13 cellular contexts compared by ENCODE assay signal in genomic region chr5:172920447-172920849, GRCh38. TPM values are rescaled to one million over a fixed set of nuclear protein-coding genes. Genes with fewer than 3 reads are reported as not detected.
DNase-seq lines count a peak whose midpoint lies in the region; ATAC-seq, FAIRE-seq and TF ChIP-seq lines count a peak whose summit lies in the region.
"Had no signal": no experiment of that assay in that cellular context is flagged by ENCODE, and none has a peak within 500 bp of the region (broad histone marks: within the 10 kb centered on the region; RNA-seq: fewer than 3 reads in every experiment).

No MANE protein-coding gene starts in this region.

- no peaks in the 10 kb centered on the region for H3K9me3 Mint-ChIP-seq in H9
- H3K9me3 Mint-ChIP-seq: activated naive CD4-positive, alpha-beta T cell treated with anti-CD3 and anti-CD28 coated beads for 36 hours; neural crest cell had no signal

- no peak overlapping the region for H2AFZ ChIP-seq in H9 (ENCODE audit: low read length)

- no peak overlapping the region for H3K18ac ChIP-seq in H9 (ENCODE audit: insufficient read length, low read depth, low read length)

- H4K8ac ChIP-seq in H9 (replicated peaks; ENCODE audit: insufficient read length, low read depth, low read length), result no peak overlapping the region

- no peak overlapping the region for H3K56ac ChIP-seq in H9 (ENCODE audit: insufficient read length, low read depth, low read length)

- POLR2A ChIA-PET in A549 (lab: Yijun Ruan, JAX), result interaction anchor here (0.6 to 2.3 kb wide), 10 partner anchors 9 to 206 kb away, joined by 3 to 23 read pairs (median 5); partner anchors contain the start of gene DUSP1

- intact Hi-C loops in sciatic nerve (cut with DNase I), result no loop called here

- H3T11ph ChIP-seq in H9 (ENCODE audit: low read length), result no peak overlapping the region

- TF ChIP-seq POLR2A in A549 (IDR thresholded peaks at IDR 0.05; ENCODE audit: low read length), result no peak

- H3K4me1 Mint-ChIP-seq in H9, result no peaks in the 10 kb centered on the region
- H3K4me1 Mint-ChIP-seq: neural crest cell had no signal

- no peaks in the 10 kb centered on the region for H3K79me1 ChIP-seq in H9 (ENCODE audit: insufficient read depth, low read depth, low read length, poor library complexity, severe bottlenecking)

- DNase-seq in A549 (ENCODE audit: low read depth in 1 of 2, low spot score in 1 of 2) (peak; percentile 95 to 97), MG63 (peak; percentile 44), dermis blood vessel endothelial cell (peak; percentile 79), myocyte (ENCODE audit: low read depth) (peak; percentile 93), sciatic nerve (ENCODE audit: low spot score) (no peak), H9 (no peak), DMS153 (lab: John Stamatoyannopoulos, UW) (no peak)
- DNase-seq: activated naive CD4-positive, alpha-beta T cell treated with anti-CD3 and anti-CD28 coated beads for 36 hours; GOT3; NCI-H82 had no signal

- H3K23ac ChIP-seq in H9 (ENCODE audit: insufficient read length, low read depth, low read length), result no peak overlapping the region

- H3K4me3 Mint-ChIP-seq in H9, result no peak overlapping the region
- H3K4me3 Mint-ChIP-seq: activated naive CD4-positive, alpha-beta T cell treated with anti-CD3 and anti-CD28 coated beads for 36 hours; B cell; neural crest cell had no signal

- H2AK5ac ChIP-seq in H9 (ENCODE audit: insufficient read length, low read length), result no peak overlapping the region

- no peak overlapping the region for H2BK20ac ChIP-seq in H9 (ENCODE audit: low read depth, low read length, poor library complexity, severe bottlenecking)

- H3K4me3 ChIP-seq in A549, result no peak overlapping the region
- no peak overlapping the region for H3K4me3 ChIP-seq in MG63

- H4K20me1 ChIP-seq in H9 (ENCODE audit: control insufficient read depth, insufficient read depth, insufficient read length), result no peaks in the 10 kb centered on the region

- no peak overlapping the region for H2BK5ac ChIP-seq in H9 (ENCODE audit: insufficient read length, low read length)

- FAIRE-seq in A549 (lab: Jason Lieb, UNC), result peak; percentile 99

- CTCF ChIA-PET in A549 (lab: Yijun Ruan, JAX), result interaction anchor here (0.8 to 25.8 kb wide), 15 partner anchors 9 to 211 kb away, joined by 3 to 480 read pairs (median 6); partner anchors contain the start of genes DUSP1 and RPL26L1

- H3K27me3 ChIP-seq in MG63, result no peaks in the 10 kb centered on the region
- no peaks in the 10 kb centered on the region for H3K27me3 ChIP-seq in H9 (ENCODE audit: insufficient read depth, low read length)

- H3K27ac Mint-ChIP-seq in H9, result peak overlapping the region in 1 of 3 experiments; percentile 18; a peak in 1 of 7 replicates
- H3K27ac Mint-ChIP-seq: activated naive CD4-positive, alpha-beta T cell treated with anti-CD3 and anti-CD28 coated beads for 36 hours had no signal

- TF ChIP-seq EP300 in A549 (IDR thresholded peaks at IDR 0.05), result peak; percentile 100

- no peak overlapping the region for H4K5ac ChIP-seq in H9 (ENCODE audit: insufficient read length, low read depth, low read length)

- TF ChIP-seq CTCF in A549 (IDR thresholded peaks at IDR 0.05) (no peak), H9 (conservative IDR thresholded peaks at IDR 0.05) (no peak)

- TF ChIP-seq RAD21 in A549 (conservative IDR thresholded peaks at IDR 0.05 in 1 of 2, IDR thresholded peaks at IDR 0.05 in 1 of 2), result peak in 1 of 2 experiments; percentile 67; a peak in 2 of 5 replicates

- no peak overlapping the region for H3K14ac ChIP-seq in H9 (ENCODE audit: insufficient read depth, low read length)

- H3K79me2 ChIP-seq in H9 (ENCODE audit: insufficient read depth, low read length), result no peaks in the 10 kb centered on the region

- H3K4me1 ChIP-seq in A549 (peaks cover 68% of the 10 kb centered on the region), H9 (ENCODE audit: insufficient read depth, low read length) (no peaks in the 10 kb centered on the region)

- 7% methylated on average over 13 of the region's 13 CpGs for WGBS in A549 (ENCODE audit: missing lambda C conversion rate)
- no CpG with 5 or more reads among the region's 13 CpGs for WGBS in H9 (ENCODE audit: extremely low coverage, insufficient read length, low lambda C conversion rate)

- peaks cover 21 to 68% (median 60%) of the 10 kb centered on the region in 3 experiments for H3K36me3 Mint-ChIP-seq in H9 (ENCODE audit: insufficient read depth in 1 of 3, low read depth in 3 of 3)

- peak overlapping the region; percentile 46 for H3K4me2 ChIP-seq in A549
- H3K4me2 ChIP-seq in H9 (ENCODE audit: insufficient read depth, insufficient read length, low read length), result no peak overlapping the region

- H3K27ac ChIP-seq in A549, result peak overlapping the region; percentile 98 to 100
- H3K27ac ChIP-seq in H9 (ENCODE audit: insufficient read length, low read depth, low read length), result no peak overlapping the region

- H4K91ac ChIP-seq in H9 (ENCODE audit: insufficient read length, low read depth, low read length), result no peak overlapping the region

- peaks cover 92% of the 10 kb centered on the region for H3K36me3 ChIP-seq in MG63

- H3K23me2 ChIP-seq in H9 (ENCODE audit: insufficient read length, low read depth, low read length, poor library complexity, severe bottlenecking), result no peaks in the 10 kb centered on the region

- no peak overlapping the region for H3K9ac ChIP-seq in H9 (ENCODE audit: extremely low read depth, insufficient read length, low read length)

- ATAC-seq in A549 (peak; percentile 84 to 87), GM18868 (IDR thresholded peaks at IDR 0.05; ENCODE audit: unreplicated experiment) (no peak), sciatic nerve (no peak)

- no peak overlapping the region for H3K4ac ChIP-seq in H9 (ENCODE audit: low read depth, low read length)

- no peak overlapping the region for H2BK15ac ChIP-seq in H9 (ENCODE audit: low read depth, low read length)

- no peak overlapping the region for H2BK12ac ChIP-seq in H9 (ENCODE audit: insufficient read length, low read depth, low read length)

- no peaks in the 10 kb centered on the region for H3K9me3 ChIP-seq in A549
- no peaks in the 10 kb centered on the region for H3K9me3 ChIP-seq in MG63
- H3K9me3 ChIP-seq in H9 (ENCODE audit: control insufficient read depth, low read depth, low read length), result no peaks in the 10 kb centered on the region

- H2BK120ac ChIP-seq in H9 (ENCODE audit: low read depth, low read length, poor library complexity, severe bottlenecking), result no peak overlapping the region

- no peaks in the 10 kb centered on the region; the same call in 1 of the 2 replicates for H3K27me3 Mint-ChIP-seq in H9 (ENCODE audit: low read depth)
- H3K27me3 Mint-ChIP-seq: B cell had no signal

TF ChIP-seq in A549, 52 proteins besides CTCF, POLR2A, EP300 and RAD21 (continues in another document):
- TF ChIP-seq SMC3 (IDR thresholded peaks at IDR 0.05) (peak; percentile 68), EHF (CRISPR knock-in tag; IDR thresholded peaks at IDR 0.05) (peak; percentile 98), KDM1A (IDR thresholded peaks at IDR 0.05; ENCODE audit: low read depth) (no peak), NFE2L2 (conservative IDR thresholded peaks at IDR 0.05; ENCODE audit: low read length) (peak; percentile 28), HEYL (CRISPR knock-in tag; IDR thresholded peaks at IDR 0.05) (peak; percentile 94), MAX (IDR thresholded peaks at IDR 0.05) (peak; percentile 98), SREBF2 (IDR thresholded peaks at IDR 0.05) (no peak), MYC (IDR thresholded peaks at IDR 0.05; ENCODE audit: borderline replicate concordance, low read length) (peak; percentile 90), NR3C1 (IDR thresholded peaks at IDR 0.05) (no peak), RARB (CRISPR knock-in tag; IDR thresholded peaks at IDR 0.05) (peak; percentile 99), TP53 (CRISPR knock-in tag; IDR thresholded peaks at IDR 0.05) (peak; percentile 89), HOXA7 (CRISPR knock-in tag; IDR thresholded peaks at IDR 0.05) (peak; percentile 97), FOSB (CRISPR knock-in tag; IDR thresholded peaks at IDR 0.05) (peak; percentile 85), RFX5 (IDR thresholded peaks at IDR 0.05) (no peak)
- TF ChIP-seq, protein P1, sequence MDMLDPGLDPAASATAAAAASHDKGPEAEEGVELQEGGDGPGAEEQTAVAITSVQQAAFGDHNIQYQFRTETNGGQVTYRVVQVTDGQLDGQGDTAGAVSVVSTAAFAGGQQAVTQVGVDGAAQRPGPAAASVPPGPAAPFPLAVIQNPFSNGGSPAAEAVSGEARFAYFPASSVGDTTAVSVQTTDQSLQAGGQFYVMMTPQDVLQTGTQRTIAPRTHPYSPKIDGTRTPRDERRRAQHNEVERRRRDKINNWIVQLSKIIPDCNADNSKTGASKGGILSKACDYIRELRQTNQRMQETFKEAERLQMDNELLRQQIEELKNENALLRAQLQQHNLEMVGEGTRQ (IDR thresholded peaks at IDR 0.05), result peak; percentile 46
- TF ChIP-seq, protein P2, sequence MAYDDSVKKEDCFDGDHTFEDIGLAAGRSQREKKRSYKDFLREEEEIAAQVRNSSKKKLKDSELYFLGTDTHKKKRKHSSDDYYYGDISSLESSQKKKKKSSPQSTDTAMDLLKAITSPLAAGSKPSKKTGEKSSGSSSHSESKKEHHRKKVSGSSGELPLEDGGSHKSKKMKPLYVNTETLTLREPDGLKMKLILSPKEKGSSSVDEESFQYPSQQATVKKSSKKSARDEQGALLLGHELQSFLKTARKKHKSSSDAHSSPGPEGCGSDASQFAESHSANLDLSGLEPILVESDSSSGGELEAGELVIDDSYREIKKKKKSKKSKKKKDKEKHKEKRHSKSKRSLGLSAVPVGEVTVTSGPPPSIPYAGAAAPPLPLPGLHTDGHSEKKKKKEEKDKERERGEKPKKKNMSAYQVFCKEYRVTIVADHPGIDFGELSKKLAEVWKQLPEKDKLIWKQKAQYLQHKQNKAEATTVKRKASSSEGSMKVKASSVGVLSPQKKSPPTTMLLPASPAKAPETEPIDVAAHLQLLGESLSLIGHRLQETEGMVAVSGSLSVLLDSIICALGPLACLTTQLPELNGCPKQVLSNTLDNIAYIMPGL (CRISPR knock-in tag; IDR thresholded peaks at IDR 0.05; ENCODE audit: borderline replicate concordance), result no peak; the same call in 1 of the 2 replicates

RNA-seq across cellular contexts. Expression of gene RPL26L1, which starts 38.8 kb away (rescaled TPM):
- 109 and 157 TPM in 2 replicates for polyA plus RNA-seq in A549 (2011; rRNA removed)
- polyA plus RNA-seq in A549 (2012; cell fraction: cytosol; rRNA removed), result 170 and 222 TPM in 2 replicates
- 83.2 and 128 TPM in 2 replicates for polyA plus RNA-seq in A549 (2012; cell fraction: nucleus; rRNA removed)
- polyA plus RNA-seq in A549 (2017; fragmentation: RNase III; extraction: RNeasy Plus Mini Kit Qiagen cat#74134 plus additional on column Dnase treatment), result 146 to 160 TPM (median 150 TPM) in 3 replicates
- polyA minus RNA-seq in A549 (2011; rRNA and poly(A)+ RNA removed), result 62.0 and 65.1 TPM in 2 replicates
- 132 and 142 TPM in 2 replicates for total RNA-seq in MG63 (2014; rRNA removed; shearing (Covaris generic); ENCODE audit: low replicate concordance)
- total RNA-seq in dermis blood vessel endothelial cell, result 28.4 and 31.4 TPM in 2 replicates
- total RNA-seq in myocyte, result 47.1 and 53.4 TPM in 2 replicates
- 107 TPM for polyA plus RNA-seq in myocyte (2012)
- 24.7 TPM for total RNA-seq in sciatic nerve
- 53.6 and 57.5 TPM in 2 replicates for total RNA-seq in H9 (2021)

Comparison
In these comparisons a context has a peak if more than half of its experiments do, and no peak if none do; other contexts are left out.
1. ATAC-seq: peak in A549 (2 of 2); none in GM18868 (single experiment) and sciatic nerve (single experiment).
2. DNase-seq: peak in A549 (2 of 2), MG63 (single experiment), dermis blood vessel endothelial cell (single experiment) and myocyte (single experiment); none in sciatic nerve (single experiment), H9 (single experiment) and DMS153 (single experiment).